In genomic region chr3:12719541-12719940, GRCh38 we compare ENCODE assay signal across 8 cellular contexts. TPM values are rescaled to one million over a fixed set of nuclear protein-coding genes. Genes with fewer than 3 reads are reported as not detected.
DNase-seq lines count a peak whose midpoint lies in the region; ATAC-seq, FAIRE-seq and TF ChIP-seq lines count a peak whose summit lies in the region.
"Had no signal": no experiment of that assay in that cellular context is flagged by ENCODE, and none has a peak within 500 bp of the region (broad histone marks: within the 10 kb centered on the region; RNA-seq: fewer than 3 reads in every experiment).

No MANE protein-coding gene starts in this region.

- H3K9me3 ChIP-seq in HEK293 (ENCODE audit: control insufficient read depth, insufficient read depth, low read depth, low read length) (no peaks in the 10 kb centered on the region), left ventricle myocardium inferior (replicated peaks) (no peaks in the 10 kb centered on the region)

- peak overlapping the region; percentile 57 for H3K27ac Mint-ChIP-seq in stimulated activated naive B cell treated with anti-CD40 and anti-IgM and Interleukin-4, amounts not matched to agents 10 μg/mL and 1 μg/mL and 100 μg/mL, for 72 hours

- no peak for ATAC-seq in stimulated activated naive B cell treated with anti-CD40 and anti-IgM and Interleukin-4, amounts not matched to agents 10 μg/mL and 1 μg/mL and 100 μg/mL, for 72 hours (replicated peaks)
- ATAC-seq in left colon, result no peak

- POLR2A ChIA-PET in HEK293 (lab: Yijun Ruan, JAX), result interaction anchor here (1.1 kb wide), 1 partner anchor 56 kb away, joined by 3 read pairs; the partner anchor contains the start of gene RAF1

- peak overlapping the region; percentile 26 to 81 for H3K4me3 Mint-ChIP-seq in stimulated activated naive B cell treated with anti-CD40 and anti-IgM and Interleukin-4, amounts not matched to agents 10 μg/mL and 1 μg/mL and 100 μg/mL, for 72 hours

- no peak overlapping the region for H3K4me3 ChIP-seq in HEK293 (ENCODE audit: low read depth, low read length)
- H3K4me3 ChIP-seq in WI38 (ENCODE audit: low read depth, low read length), result peak overlapping the region; percentile 44
- H3K4me3 ChIP-seq in left ventricle myocardium inferior, result peak overlapping the region; percentile 55

- H3K27ac ChIP-seq in HEK293 (ENCODE audit: extremely low read depth, low read depth, low read length) (no peak overlapping the region), left ventricle myocardium inferior (replicated peaks) (peak overlapping the region; percentile 62)

- peaks cover 9 to 16% of the 10 kb centered on the region in 2 donors for H3K4me1 Mint-ChIP-seq in stimulated activated naive B cell treated with anti-CD40 and anti-IgM and Interleukin-4, amounts not matched to agents 10 μg/mL and 1 μg/mL and 100 μg/mL, for 72 hours

- H3K36me3 Mint-ChIP-seq in stimulated activated naive B cell treated with anti-CD40 and anti-IgM and Interleukin-4, amounts not matched to agents 10 μg/mL and 1 μg/mL and 100 μg/mL, for 72 hours, result no peaks in the 10 kb centered on the region

- H3K4me1 ChIP-seq in HEK293 (ENCODE audit: control insufficient read depth, insufficient read depth, low read length) (no peaks in the 10 kb centered on the region), left ventricle myocardium inferior (peaks cover 10% of the 10 kb centered on the region)

- no peak for DNase-seq in left ventricle myocardium inferior
- DNase-seq in stimulated activated naive B cell treated with anti-CD40 and anti-IgM and Interleukin-4, amounts not matched to agents 10 μg/mL and 1 μg/mL and 100 μg/mL, for 72 hours, result no peak
- DNase-seq in GM19239 (ENCODE audit: insufficient read length, low spot score), result no peak
- DNase-seq in left colon, result no peak
- no peak for DNase-seq in stimulated activated CD4-positive, alpha-beta T cell treated with anti-CD3 and anti-CD28 coated beads, Interleukin-4, amount 100 ng/mL, for 1 hour
- DNase-seq: cortex of kidney had no signal

- no peaks in the 10 kb centered on the region for H3K27me3 ChIP-seq in left ventricle myocardium inferior (ENCODE audit: low read depth)

- FAIRE-seq in GM19239 (lab: Jason Lieb, UNC), result no peak

- H3K9me3 Mint-ChIP-seq in stimulated activated naive B cell treated with anti-CD40 and anti-IgM and Interleukin-4, amounts not matched to agents 10 μg/mL and 1 μg/mL and 100 μg/mL, for 72 hours, result no peaks in the 10 kb centered on the region

- CTCF ChIA-PET in HEK293 (lab: Yijun Ruan, JAX), result interaction anchor here (0.5 to 3.8 kb wide), 20 partner anchors 10 to 224 kb away, joined by 3 to 33 read pairs (median 4); partner anchors contain the start of gene TMEM40

- TF ChIP-seq CTCF in HEK293 (tag by site-specific recombination; IDR thresholded peaks at IDR 0.05), result no peak
- TF ChIP-seq CTCF in WI38 (IDR thresholded peaks at IDR 0.05; ENCODE audit: low read depth, low read length), result no peak
- no peak for TF ChIP-seq CTCF in left ventricle myocardium inferior (IDR thresholded peaks at IDR 0.05; ENCODE audit: borderline replicate concordance)

- H3K27me3 Mint-ChIP-seq in stimulated activated naive B cell treated with anti-CD40 and anti-IgM and Interleukin-4, amounts not matched to agents 10 μg/mL and 1 μg/mL and 100 μg/mL, for 72 hours, result peaks cover 7 to 9% of the 10 kb centered on the region in 2 donors

- H3K36me3 ChIP-seq in HEK293 (ENCODE audit: control insufficient read depth in 2 of 2, insufficient read depth in 1 of 2, low read length in 2 of 2) (no peaks in the 10 kb centered on the region), left ventricle myocardium inferior (no peaks in the 10 kb centered on the region)

- intact Hi-C loops in left ventricle myocardium inferior (cut with micrococcal nuclease), result no loop called here
- intact Hi-C loops in left colon (cut with DNase I, micrococcal nuclease), result no loop called here

TF ChIP-seq in HEK293, 187 proteins besides CTCF, POLR2A, EP300 and RAD21:
- TF ChIP-seq ZNF140 (tag by site-specific recombination; IDR thresholded peaks at IDR 0.05) (no peak), ZIC2 (tag by site-specific recombination; IDR thresholded peaks at IDR 0.05) (no peak), ZNF19 (tag by site-specific recombination; IDR thresholded peaks at IDR 0.05; ENCODE audit: low read depth) (no peak), ZSCAN16 (tag by site-specific recombination; IDR thresholded peaks at IDR 0.05) (no peak), HOXA7 (CRISPR knock-in tag; IDR thresholded peaks at IDR 0.05; ENCODE audit: borderline replicate concordance) (no peak), ZSCAN5A (tag by site-specific recombination; IDR thresholded peaks at IDR 0.05) (no peak), ZNF292 (tag by site-specific recombination; IDR thresholded peaks at IDR 0.05; ENCODE audit: borderline replicate concordance, low read depth) (no peak), TCF7L2 (IDR thresholded peaks at IDR 0.05; ENCODE audit: borderline replicate concordance, low read depth, low read length) (no peak), ZNF366 (tag by site-specific recombination; conservative IDR thresholded peaks at IDR 0.05) (0 out of 2 replicates have a peak, but pooled peaks have one; percentile 15), ZNF596 (tag by site-specific recombination; IDR thresholded peaks at IDR 0.05) (peak; percentile 88), ZNF2 (tag by site-specific recombination; IDR thresholded peaks at IDR 0.05) (no peak), ZNF214 (tag by site-specific recombination; IDR thresholded peaks at IDR 0.05; ENCODE audit: borderline replicate concordance) (no peak), HOXD13 (CRISPR knock-in tag; IDR thresholded peaks at IDR 0.05; ENCODE audit: borderline replicate concordance) (no peak)
- TF ChIP-seq, protein P1, sequence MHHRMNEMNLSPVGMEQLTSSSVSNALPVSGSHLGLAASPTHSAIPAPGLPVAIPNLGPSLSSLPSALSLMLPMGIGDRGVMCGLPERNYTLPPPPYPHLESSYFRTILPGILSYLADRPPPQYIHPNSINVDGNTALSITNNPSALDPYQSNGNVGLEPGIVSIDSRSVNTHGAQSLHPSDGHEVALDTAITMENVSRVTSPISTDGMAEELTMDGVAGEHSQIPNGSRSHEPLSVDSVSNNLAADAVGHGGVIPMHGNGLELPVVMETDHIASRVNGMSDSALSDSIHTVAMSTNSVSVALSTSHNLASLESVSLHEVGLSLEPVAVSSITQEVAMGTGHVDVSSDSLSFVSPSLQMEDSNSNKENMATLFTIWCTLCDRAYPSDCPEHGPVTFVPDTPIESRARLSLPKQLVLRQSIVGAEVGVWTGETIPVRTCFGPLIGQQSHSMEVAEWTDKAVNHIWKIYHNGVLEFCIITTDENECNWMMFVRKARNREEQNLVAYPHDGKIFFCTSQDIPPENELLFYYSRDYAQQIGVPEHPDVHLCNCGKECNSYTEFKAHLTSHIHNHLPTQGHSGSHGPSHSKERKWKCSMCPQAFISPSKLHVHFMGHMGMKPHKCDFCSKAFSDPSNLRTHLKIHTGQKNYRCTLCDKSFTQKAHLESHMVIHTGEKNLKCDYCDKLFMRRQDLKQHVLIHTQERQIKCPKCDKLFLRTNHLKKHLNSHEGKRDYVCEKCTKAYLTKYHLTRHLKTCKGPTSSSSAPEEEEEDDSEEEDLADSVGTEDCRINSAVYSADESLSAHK (tag by site-specific recombination; IDR thresholded peaks at IDR 0.05), result no peak

RNA-seq across cellular contexts. Expression of gene TMEM40, which starts 39.5 kb away (rescaled TPM):
- total RNA-seq in left ventricle myocardium inferior (4.5 TPM), left colon (not detected)

RNA-seq across cellular contexts. Expression of gene RAF1, which starts 55.6 kb away (rescaled TPM):
- total RNA-seq in left ventricle myocardium inferior (137 TPM), left colon (10 to 100 TPM; 75.3 to 80.5 TPM)
